ENCODE assay signal across 22 cellular contexts in the genomic region with DNA sequence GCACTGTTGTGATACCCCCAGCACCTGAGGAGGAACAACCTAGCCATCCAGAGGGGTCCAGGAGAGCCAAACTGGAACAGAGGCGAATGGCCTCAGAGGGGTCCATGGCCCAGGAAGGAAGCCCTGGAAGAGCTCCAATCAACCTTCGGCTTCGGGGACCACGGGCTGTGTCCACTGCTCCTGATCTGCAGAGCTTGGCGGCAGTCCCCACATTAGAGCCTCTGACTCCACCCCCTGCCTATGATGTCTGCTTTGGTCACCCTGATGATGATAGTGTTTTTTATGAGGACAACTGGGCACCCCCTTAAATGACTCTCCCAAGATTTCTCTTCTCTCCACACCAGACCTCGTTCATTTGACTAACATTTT. TPM values are rescaled to one million over a fixed set of nuclear protein-coding genes. Genes with fewer than 3 reads are reported as not detected.
DNase-seq lines count a peak whose midpoint lies in the region; ATAC-seq and TF ChIP-seq lines count a peak whose summit lies in the region.
"Had no signal": no experiment of that assay in that cellular context is flagged by ENCODE, and none has a peak within 500 bp of the region (broad histone marks: within the 10 kb centered on the region; RNA-seq: fewer than 3 reads in every experiment).

No MANE protein-coding gene starts in this region.

- in situ Hi-C loops in KBM-7 (cut with MboI; ENCODE audit: low pct_unique_long_range_greater_than_20kb, low sequenced_read_pairs), result no loop called here

- no peaks in the 10 kb centered on the region for H3K9me3 ChIP-seq in CD4-positive, CD25-positive, alpha-beta regulatory T cell (ENCODE audit: control insufficient read depth in 2 of 2, low read length in 2 of 2)
- no peaks in the 10 kb centered on the region; the same call in 1 of the 2 replicates for H3K9me3 ChIP-seq in PC-9 (ENCODE audit: insufficient read depth, low read depth)
- H3K9me3 ChIP-seq in naive thymus-derived CD4-positive, alpha-beta T cell (ENCODE audit: control insufficient read depth in 2 of 3, low read length in 3 of 3), result no peaks in the 10 kb centered on the region
- H3K9me3 ChIP-seq: colonic mucosa, esophagus muscularis mucosa, suprapubic skin had no signal

- H3K79me2 ChIP-seq in PC-9 (ENCODE audit: low read depth) (peaks cover 54% of the 10 kb centered on the region), GM23338 (replicated peaks; ENCODE audit: insufficient read depth) (peaks cover 29% of the 10 kb centered on the region)

- H3K4me1 ChIP-seq in CD4-positive, CD25-positive, alpha-beta regulatory T cell (ENCODE audit: control insufficient read depth, insufficient read depth, low read length, poor library complexity, severe bottlenecking), result peaks cover 40% of the 10 kb centered on the region
- H3K4me1 ChIP-seq in PC-9 (replicated peaks; ENCODE audit: insufficient read depth) (peaks cover 66% of the 10 kb centered on the region), GM23338 (ENCODE audit: insufficient read depth) (peaks cover 42% of the 10 kb centered on the region)
- H3K4me1 ChIP-seq in naive thymus-derived CD4-positive, alpha-beta T cell (ENCODE audit: control insufficient read depth in 2 of 2, insufficient read depth in 2 of 2, low read length in 2 of 2), result peaks cover 13 to 36% of the 10 kb centered on the region in 2 donors

- CTCF ChIA-PET in PC-9 (lab: Charles Lee), result no interaction called here
- CTCF ChIA-PET in naive thymus-derived CD4-positive, alpha-beta T cell (lab: Charles Lee), result interaction anchor here (2.3 to 2.5 kb wide), 2 partner anchors 23 to 46 kb away, joined by 6 to 12 read pairs; partner anchors contain the start of gene GSTK1

- no peak overlapping the region for H3K4me3 ChIP-seq in CD4-positive, CD25-positive, alpha-beta regulatory T cell (ENCODE audit: low read depth, low read length)
- H3K4me3 ChIP-seq in PC-9, result peak overlapping the region; percentile 77; the same call in 1 of the 2 replicates
- no peak overlapping the region for H3K4me3 ChIP-seq in naive thymus-derived CD4-positive, alpha-beta T cell (ENCODE audit: low read length)
- no peak overlapping the region for H3K4me3 ChIP-seq in GM23338
- H3K4me3 ChIP-seq: colonic mucosa, esophagus muscularis mucosa, suprapubic skin had no signal

- peak overlapping the region in 3 of 4 donors; percentile 44 to 98 (median 98) for H3K4me3 Mint-ChIP-seq in CD4-positive, CD25-positive, alpha-beta regulatory T cell
- H3K4me3 Mint-ChIP-seq in dendritic cell treated with granulocyte-macrophage colony-stimulating factor and Interleukin-4, amounts not matched to agents 40 ng/mL and 50 ng/mL, for 4 days, result no peak overlapping the region
- peak overlapping the region in 5 of 10 donors; percentile 43 to 99 (median 95) for H3K4me3 Mint-ChIP-seq in naive thymus-derived CD4-positive, alpha-beta T cell
- no peak overlapping the region for H3K4me3 Mint-ChIP-seq in GM23338

- peaks cover 31 to 70% (median 57%) of the 10 kb centered on the region in 4 donors for H3K4me1 Mint-ChIP-seq in CD4-positive, CD25-positive, alpha-beta regulatory T cell
- H3K4me1 Mint-ChIP-seq in dendritic cell treated with granulocyte-macrophage colony-stimulating factor and Interleukin-4, amounts not matched to agents 40 ng/mL and 50 ng/mL, for 4 days (ENCODE audit: low read depth), result peaks cover 43% of the 10 kb centered on the region
- peaks cover 40 to 62% (median 59%) of the 10 kb centered on the region in 7 donors for H3K4me1 Mint-ChIP-seq in naive thymus-derived CD4-positive, alpha-beta T cell
- peaks cover 41% of the 10 kb centered on the region for H3K4me1 Mint-ChIP-seq in GM23338

- peaks cover 10% of the 10 kb centered on the region for H3K36me3 ChIP-seq in CD4-positive, CD25-positive, alpha-beta regulatory T cell (ENCODE audit: control insufficient read depth, insufficient read depth, low read length)
- H3K36me3 ChIP-seq in PC-9 (ENCODE audit: low read depth), result peaks cover 34% of the 10 kb centered on the region
- H3K36me3 ChIP-seq in naive thymus-derived CD4-positive, alpha-beta T cell (ENCODE audit: control insufficient read depth in 2 of 3, insufficient read depth in 3 of 3, low read length in 3 of 3), result peaks cover 0 to 5% (median 0%) of the 10 kb centered on the region in 3 experiments
- H3K36me3 ChIP-seq in GM23338 (ENCODE audit: insufficient read depth), result peaks cover 9% of the 10 kb centered on the region; the same call in 1 of the 2 replicates
- H3K36me3 ChIP-seq: colonic mucosa had no signal

- H3K27me3 ChIP-seq in CD4-positive, CD25-positive, alpha-beta regulatory T cell (ENCODE audit: control insufficient read depth, insufficient read depth, low read length), result no peaks in the 10 kb centered on the region
- no peaks in the 10 kb centered on the region for H3K27me3 ChIP-seq in PC-9 (ENCODE audit: insufficient read depth, low read depth)
- no peaks in the 10 kb centered on the region for H3K27me3 ChIP-seq in naive thymus-derived CD4-positive, alpha-beta T cell (ENCODE audit: control insufficient read depth in 2 of 2, insufficient read depth in 2 of 2, low read length in 2 of 2)
- peaks cover 24% of the 10 kb centered on the region for H3K27me3 ChIP-seq in GM23338 (ENCODE audit: insufficient read depth)
- H3K27me3 ChIP-seq: colonic mucosa, esophagus muscularis mucosa, suprapubic skin had no signal

- no peaks in the 10 kb centered on the region for H3K27me3 Mint-ChIP-seq in CD4-positive, CD25-positive, alpha-beta regulatory T cell
- H3K27me3 Mint-ChIP-seq in dendritic cell treated with granulocyte-macrophage colony-stimulating factor and Interleukin-4, amounts not matched to agents 40 ng/mL and 50 ng/mL, for 4 days, result no peaks in the 10 kb centered on the region
- H3K27me3 Mint-ChIP-seq in naive thymus-derived CD4-positive, alpha-beta T cell, result no peaks in the 10 kb centered on the region
- H3K27me3 Mint-ChIP-seq in GM23338 (ENCODE audit: insufficient read depth, low read depth, poor library complexity), result peaks cover 45% of the 10 kb centered on the region

- H3K27ac ChIP-seq in CD4-positive, CD25-positive, alpha-beta regulatory T cell (ENCODE audit: insufficient read depth, low read length, poor library complexity, severe bottlenecking), result no peak overlapping the region
- H3K27ac ChIP-seq in PC-9, result peak overlapping the region; percentile 90
- H3K27ac ChIP-seq in naive thymus-derived CD4-positive, alpha-beta T cell (ENCODE audit: low read depth, low read length), result no peak overlapping the region
- no peak overlapping the region for H3K27ac ChIP-seq in GM23338 (ENCODE audit: low read depth)

- no TSS peak for BruUV-seq in PC-9 (replicated peaks; lab: Mats Ljungman, UMichigan)

- no peaks in the 10 kb centered on the region for H4K20me1 ChIP-seq in PC-9 (ENCODE audit: insufficient read depth)
- H4K20me1 ChIP-seq in GM23338 (replicated peaks; ENCODE audit: insufficient read depth), result peaks cover 14% of the 10 kb centered on the region; the same call in 1 of the 2 replicates

- no peaks in the 10 kb centered on the region for H3K9me3 Mint-ChIP-seq in CD4-positive, CD25-positive, alpha-beta regulatory T cell
- H3K9me3 Mint-ChIP-seq in dendritic cell treated with granulocyte-macrophage colony-stimulating factor and Interleukin-4, amounts not matched to agents 40 ng/mL and 50 ng/mL, for 4 days, result no peaks in the 10 kb centered on the region
- H3K9me3 Mint-ChIP-seq in naive thymus-derived CD4-positive, alpha-beta T cell, result peaks cover 0 to 4% (median 0%) of the 10 kb centered on the region in 11 donors
- H3K9me3 Mint-ChIP-seq in GM23338, result peaks cover 18% of the 10 kb centered on the region

- H3K4me2 ChIP-seq in PC-9 (peak overlapping the region; percentile 91), GM23338 (no peak overlapping the region)

- peaks cover 7% of the 10 kb centered on the region for H3K36me3 Mint-ChIP-seq in CD4-positive, CD25-positive, alpha-beta regulatory T cell
- H3K36me3 Mint-ChIP-seq in dendritic cell treated with granulocyte-macrophage colony-stimulating factor and Interleukin-4, amounts not matched to agents 40 ng/mL and 50 ng/mL, for 4 days (ENCODE audit: low read depth), result peaks cover 20% of the 10 kb centered on the region
- peaks cover 3 to 20% (median 6%) of the 10 kb centered on the region in 5 donors for H3K36me3 Mint-ChIP-seq in naive thymus-derived CD4-positive, alpha-beta T cell
- peaks cover 38% of the 10 kb centered on the region for H3K36me3 Mint-ChIP-seq in GM23338 (ENCODE audit: low read depth)

- H3K9me2 ChIP-seq in PC-9 (ENCODE audit: insufficient read depth) (no peaks in the 10 kb centered on the region), GM23338 (ENCODE audit: insufficient read depth) (peaks cover 6% of the 10 kb centered on the region; the same call in 1 of the 2 replicates)

- no peak for ATAC-seq in CD4-positive, CD25-positive, alpha-beta regulatory T cell (ENCODE audit: low read depth in 2 of 2)
- no peak for ATAC-seq in naive thymus-derived CD4-positive, alpha-beta T cell
- no peak for ATAC-seq in GM23338
- ATAC-seq: Right ventricle myocardium inferior, sciatic nerve had no signal

- intact Hi-C loops in PC-9 (cut with micrococcal nuclease; ENCODE audit: unreplicated experiment), result no loop called here
- intact Hi-C loops in dendritic cell treated with granulocyte-macrophage colony-stimulating factor and Interleukin-4, amounts not matched to agents 40 ng/mL and 50 ng/mL, for 4 days (cut with micrococcal nuclease), result no loop called here
- intact Hi-C loops in naive thymus-derived CD4-positive, alpha-beta T cell (cut with micrococcal nuclease), result loop anchor here in 1 of 2 donors (5.0 kb wide), 1 partner anchor 434 kb away; no protein-coding TSS in a partner anchor

- H3F3A ChIP-seq in PC-9 (ENCODE audit: insufficient read depth, low read depth) (peaks cover 38% of the 10 kb centered on the region), GM23338 (replicated peaks; ENCODE audit: low read depth) (peaks cover 13% of the 10 kb centered on the region; the same call in 1 of the 2 replicates)

- POLR2A ChIA-PET in PC-9 (lab: Charles Lee; ENCODE audit: unreplicated experiment), result interaction anchor here (0.6 kb wide), 1 partner anchor 38 kb away, joined by 4 read pairs; no protein-coding TSS in a partner anchor
- POLR2A ChIA-PET in naive thymus-derived CD4-positive, alpha-beta T cell (lab: Charles Lee), result interaction anchor here (1.0 to 2.6 kb wide), 5 partner anchors 11 to 45 kb away, joined by 3 to 34 read pairs (median 10); partner anchors contain the start of gene GSTK1

- H2AFZ ChIP-seq in PC-9 (no peak overlapping the region), GM23338 (no peak overlapping the region)

- H3K27ac Mint-ChIP-seq in CD4-positive, CD25-positive, alpha-beta regulatory T cell, result peak overlapping the region in 2 of 3 donors; percentile 53 to 90
- H3K27ac Mint-ChIP-seq in dendritic cell treated with granulocyte-macrophage colony-stimulating factor and Interleukin-4, amounts not matched to agents 40 ng/mL and 50 ng/mL, for 4 days, result peak overlapping the region; percentile 40
- H3K27ac Mint-ChIP-seq in naive thymus-derived CD4-positive, alpha-beta T cell, result peak overlapping the region in 5 of 9 donors; percentile 9 to 91 (median 43)
- H3K27ac Mint-ChIP-seq in GM23338, result no peak overlapping the region

- no peak for DNase-seq in CD4-positive, CD25-positive, alpha-beta regulatory T cell
- DNase-seq in PC-9 (no peak), SHP77 treated with DMSO at 0.1 percent for 48 hours (lab: John Stamatoyannopoulos, UW) (no peak), KBM-7 (no peak), GM23338 (ENCODE audit: low spot score) (no peak), CD1c-positive myeloid dendritic cell (ENCODE audit: extremely low spot score) (no peak)
- DNase-seq in naive thymus-derived CD4-positive, alpha-beta T cell, result no peak
- DNase-seq: activated CD4-positive, CD25-positive, alpha-beta regulatory T cell treated with anti-CD3 and anti-CD28 coated beads, Interleukin-2, amount 50 U/mL, for 72 hours; AML-193; colonic mucosa; HCEC 1CT; NCI-H1694; NCI-H345; stimulated activated CD4-positive, alpha-beta T cell treated with anti-CD3 and anti-CD28 coated beads, Interleukin-1b, Interleukin-23, amount 100 ng/mL, for 48 hours had no signal

- TF ChIP-seq CTCF in PC-9 (conservative IDR thresholded peaks at IDR 0.05) (no peak), GM23338 (conservative IDR thresholded peaks at IDR 0.05; ENCODE audit: low read depth in 2 of 2) (no peak)

RNA-seq across cellular contexts. Expression of gene CASP2, which starts 1.6 kb away (rescaled TPM):
- 61.4 TPM for total RNA-seq in CD4-positive, CD25-positive, alpha-beta regulatory T cell
- polyA plus RNA-seq in CD4-positive, CD25-positive, alpha-beta regulatory T cell, result 10 to 100 TPM; 20.5 to 27.1 (median 24.1) TPM
- 52.7 and 67.2 TPM in 2 replicates for total RNA-seq in PC-9 (2021)
- 10 to 100 TPM; 29.6 to 97.7 (median 69.1) TPM for total RNA-seq in naive thymus-derived CD4-positive, alpha-beta T cell
- polyA plus RNA-seq in naive thymus-derived CD4-positive, alpha-beta T cell, result 10 to 100 TPM; 14.4 to 24.4 TPM
- 15.7 and 21.8 TPM in 2 replicates for total RNA-seq in GM23338 (2014; rRNA removed; shearing (Covaris generic))
- 13.7 and 17.7 TPM in 2 replicates for polyA plus RNA-seq in GM23338 (2016; fragmentation: Nextera tagmentation; extraction: Ambion mirVana)

RNA-seq across cellular contexts. Expression of gene TMEM139, which starts 1.7 kb away (rescaled TPM):
- 0.91 TPM for total RNA-seq in CD4-positive, CD25-positive, alpha-beta regulatory T cell
- polyA plus RNA-seq in CD4-positive, CD25-positive, alpha-beta regulatory T cell, result 1 to 10 TPM in 2 of 4 donors, under 1 TPM in 2; 0.75 to 1.3 (median 1.0) TPM
- total RNA-seq in PC-9 (2021), result 89.7 and 131 TPM in 2 replicates
- total RNA-seq in naive thymus-derived CD4-positive, alpha-beta T cell, result under 1 TPM in 4 of 5 experiments, not detected in 1; 0.32 to 0.62 (median 0.51) TPM
- under 1 TPM; 0.46 TPM for polyA plus RNA-seq in naive thymus-derived CD4-positive, alpha-beta T cell
- 2.3 and 3.6 TPM in 2 replicates for total RNA-seq in GM23338 (2014; rRNA removed; shearing (Covaris generic))
- polyA plus RNA-seq in GM23338 (2016; fragmentation: Nextera tagmentation; extraction: Ambion mirVana), result 1.7 and 3.3 TPM in 2 replicates
- total RNA-seq: lung microvascular endothelial cell had no signal

RNA-seq across cellular contexts. Expression of gene GSTK1, which starts 23.3 kb away (rescaled TPM):
- total RNA-seq in CD4-positive, CD25-positive, alpha-beta regulatory T cell, result 475 TPM
- 100 to 1,000 TPM; 589 to 845 (median 707) TPM for polyA plus RNA-seq in CD4-positive, CD25-positive, alpha-beta regulatory T cell
- total RNA-seq in PC-9 (2021), result 239 and 244 TPM in 2 replicates
- 100 to 1,000 TPM; 253 to 385 (median 311) TPM for total RNA-seq in naive thymus-derived CD4-positive, alpha-beta T cell
- 100 to 1,000 TPM; 398 to 470 TPM for polyA plus RNA-seq in naive thymus-derived CD4-positive, alpha-beta T cell
- 26.4 and 27.3 TPM in 2 replicates for total RNA-seq in GM23338 (2014; rRNA removed; shearing (Covaris generic))
- polyA plus RNA-seq in GM23338 (2016; fragmentation: Nextera tagmentation; extraction: Ambion mirVana), result 26.3 and 27.5 TPM in 2 replicates

RNA-seq across cellular contexts. Expression of gene CLCN1, which starts 29.4 kb away (rescaled TPM):
- total RNA-seq in CD4-positive, CD25-positive, alpha-beta regulatory T cell, result not detected
- under 1 TPM in 1 of 4 donors, not detected in 3; 0.05 TPM for polyA plus RNA-seq in CD4-positive, CD25-positive, alpha-beta regulatory T cell
- 0.15 TPM in 1 of 2 replicates, not detected in the other for total RNA-seq in PC-9 (2021)
- total RNA-seq in naive thymus-derived CD4-positive, alpha-beta T cell, result under 1 TPM in 2 of 5 experiments, not detected in 3; 0.07 to 0.51 TPM
- not detected for polyA plus RNA-seq in naive thymus-derived CD4-positive, alpha-beta T cell
- 0.23 and 0.38 TPM in 2 replicates for total RNA-seq in GM23338 (2014; rRNA removed; shearing (Covaris generic))
- polyA plus RNA-seq in GM23338 (2016; fragmentation: Nextera tagmentation; extraction: Ambion mirVana), result 0.43 and 0.48 TPM in 2 replicates
- total RNA-seq: colonic mucosa; esophagus muscularis mucosa; lung microvascular endothelial cell; M059J; Right ventricle myocardium inferior; sciatic nerve; T-helper 2 cell treated with Interferon-gamma antibody and Interleukin-4, amounts not matched to agents 100 ng/mL and 5 ng/mL, for 36 hours had no signal

Comparison
In these comparisons a context has a peak if more than half of its experiments do, and no peak if none do; other contexts are left out.
1. H3K4me3 Mint-ChIP-seq: peak in CD4-positive, CD25-positive, alpha-beta regulatory T cell (3 of 4); none in dendritic cell treated with granulocyte-macrophage colony-stimulating factor and Interleukin-4, amounts not matched to agents 40 ng/mL and 50 ng/mL, for 4 days (single experiment) and GM23338 (single experiment).
2. RNA of gene TMEM139, which starts 1.7 kb away (total RNA-seq): 89.7 to 131 TPM in PC-9; 2.3 to 3.6 TPM in GM23338, 0.91 TPM in CD4-positive, CD25-positive, alpha-beta regulatory T cell (single experiment) and 0.32 to 0.62 TPM in naive thymus-derived CD4-positive, alpha-beta T cell; every median in the first group is over 10 times any median in the second.